In the genomic region with DNA sequence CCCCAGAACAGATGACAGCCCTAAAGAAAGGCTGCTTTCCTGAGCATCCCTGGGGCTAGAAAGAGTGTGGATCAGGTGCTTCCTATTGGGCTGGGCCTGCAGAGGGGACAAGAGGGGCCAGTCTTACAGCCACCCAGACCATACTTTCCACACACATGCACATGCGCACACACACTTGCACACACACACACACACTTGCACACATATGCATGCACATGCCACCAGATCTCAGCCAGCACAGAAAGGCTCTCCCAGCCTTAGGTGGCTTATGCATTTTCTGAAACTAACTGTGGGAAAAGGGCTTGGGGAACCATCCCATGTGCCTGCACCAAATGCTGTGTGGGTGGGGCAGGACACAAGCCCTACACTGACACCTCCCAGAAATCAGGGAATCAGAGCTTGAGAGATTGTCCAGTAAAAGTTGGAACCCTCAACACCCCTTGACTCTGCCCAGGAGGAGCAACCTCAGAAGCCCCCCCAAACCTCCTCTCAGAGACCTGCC, we compare ENCODE assay signal across 1 cellular context.
A peak's percentile ranks its signal among the peaks of the same experiment; 100 is the strongest.
TF ChIP-seq lines count a peak whose summit lies in the region.

No MANE protein-coding gene starts in this region.

TF ChIP-seq in GM12878, 131 proteins besides CTCF, POLR2A, EP300 and RAD21:
- no peak for TF ChIP-seq SMC3 (IDR thresholded peaks at IDR 0.05; ENCODE audit: borderline replicate concordance, low read length)
- TF ChIP-seq, protein P1, sequence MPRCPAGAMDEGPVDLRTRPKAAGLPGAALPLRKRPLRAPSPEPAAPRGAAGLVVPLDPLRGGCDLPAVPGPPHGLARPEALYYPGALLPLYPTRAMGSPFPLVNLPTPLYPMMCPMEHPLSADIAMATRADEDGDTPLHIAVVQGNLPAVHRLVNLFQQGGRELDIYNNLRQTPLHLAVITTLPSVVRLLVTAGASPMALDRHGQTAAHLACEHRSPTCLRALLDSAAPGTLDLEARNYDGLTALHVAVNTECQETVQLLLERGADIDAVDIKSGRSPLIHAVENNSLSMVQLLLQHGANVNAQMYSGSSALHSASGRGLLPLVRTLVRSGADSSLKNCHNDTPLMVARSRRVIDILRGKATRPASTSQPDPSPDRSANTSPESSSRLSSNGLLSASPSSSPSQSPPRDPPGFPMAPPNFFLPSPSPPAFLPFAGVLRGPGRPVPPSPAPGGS (IDR thresholded peaks at IDR 0.05; ENCODE audit: borderline replicate concordance, insufficient read depth, low read depth, low read length, poor library complexity, severe bottlenecking): peak; percentile 94
- no peak for TF ChIP-seq PML (IDR thresholded peaks at IDR 0.05; ENCODE audit: low read length)
- TF ChIP-seq TCF3 (IDR thresholded peaks at IDR 0.05; ENCODE audit: borderline replicate concordance, insufficient read depth, low read depth, low read length): peak; percentile 35; the same call in 1 of the 2 replicates
TF ChIP-seq in GM12878: peak in this region for 2.
